ENCODE assay signal across 2 cellular contexts in the genomic region with DNA sequence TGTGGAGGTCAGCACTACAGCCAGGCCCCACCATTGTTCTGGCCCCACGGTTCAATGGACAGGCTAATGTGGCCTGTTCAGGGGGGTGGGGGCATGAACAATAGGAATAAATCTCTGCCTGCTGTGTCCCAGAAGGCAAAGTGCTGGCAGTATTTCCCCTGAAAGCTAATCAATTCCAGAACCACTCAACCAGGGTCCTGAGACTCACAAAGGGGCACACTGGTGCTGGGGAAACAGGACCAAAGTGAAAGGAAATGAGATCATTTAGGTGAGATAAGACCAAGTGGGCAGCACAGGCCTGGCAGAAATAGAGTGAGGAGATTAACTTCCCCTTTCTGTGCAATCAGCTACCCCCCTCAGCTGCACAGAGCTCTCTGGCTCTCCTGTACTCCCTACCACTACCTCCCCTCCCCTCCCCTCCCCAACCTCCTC.
TF ChIP-seq lines count a peak whose summit lies in the region.

No MANE protein-coding gene starts in this region.

TF ChIP-seq in GM12891, 5 proteins besides CTCF, POLR2A, EP300 and RAD21:
- TF ChIP-seq TAF1 (IDR thresholded peaks at IDR 0.05; ENCODE audit: low read depth, low read length) (no peak), POU2F2 (IDR thresholded peaks at IDR 0.05; ENCODE audit: low read depth, low read length) (no peak), POLR2AphosphoS5 (IDR thresholded peaks at IDR 0.05; ENCODE audit: low read depth, low read length) (no peak), SPI1 (IDR thresholded peaks at IDR 0.05; ENCODE audit: low read depth, low read length) (peak; percentile 39; the same call in 1 of the 2 replicates), PAX5 (IDR thresholded peaks at IDR 0.05; ENCODE audit: insufficient read depth, low read length, severe bottlenecking) (no peak)

TF ChIP-seq in H1, 55 proteins besides CTCF, POLR2A, EP300 and RAD21:
- TF ChIP-seq MAFK (IDR thresholded peaks at IDR 0.05; ENCODE audit: low read depth, low read length) (no peak), CBX5 (IDR thresholded peaks at IDR 0.05; ENCODE audit: low read depth, low read length) (no peak), SIX5 (IDR thresholded peaks at IDR 0.05; ENCODE audit: low read depth, low read length) (no peak), GTF2F1 (IDR thresholded peaks at IDR 0.05; ENCODE audit: borderline replicate concordance, low read depth, low read length) (no peak), CEBPB (IDR thresholded peaks at IDR 0.05; ENCODE audit: low read depth, low read length) (no peak), SIRT6 (IDR thresholded peaks at IDR 0.05; ENCODE audit: low read length) (no peak), CBX8 (IDR thresholded peaks at IDR 0.05; ENCODE audit: borderline replicate concordance, low read depth, low read length) (no peak), CHD1 (IDR thresholded peaks at IDR 0.05; ENCODE audit: low read depth, low read length) (no peak), BRCA1 (IDR thresholded peaks at IDR 0.05; ENCODE audit: low read depth, low read length) (no peak), RNF2 (IDR thresholded peaks at IDR 0.05; ENCODE audit: borderline replicate concordance, low read depth, low read length, missing control alignments, poor library complexity, severe bottlenecking) (no peak), NRF1 (IDR thresholded peaks at IDR 0.05; ENCODE audit: low read depth, low read length) (no peak), SAP30 (IDR thresholded peaks at IDR 0.05; ENCODE audit: insufficient read depth, insufficient replicate concordance, low read length) (no peak), SP1 (IDR thresholded peaks at IDR 0.05; ENCODE audit: low read depth, low read length) (no peak)
- TF ChIP-seq, protein P1, sequence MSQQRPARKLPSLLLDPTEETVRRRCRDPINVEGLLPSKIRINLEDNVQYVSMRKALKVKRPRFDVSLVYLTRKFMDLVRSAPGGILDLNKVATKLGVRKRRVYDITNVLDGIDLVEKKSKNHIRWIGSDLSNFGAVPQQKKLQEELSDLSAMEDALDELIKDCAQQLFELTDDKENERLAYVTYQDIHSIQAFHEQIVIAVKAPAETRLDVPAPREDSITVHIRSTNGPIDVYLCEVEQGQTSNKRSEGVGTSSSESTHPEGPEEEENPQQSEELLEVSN (IDR thresholded peaks at IDR 0.05) = no peak
